ENCODE assay signal across 17 cellular contexts in genomic region chr11:17798716-17799115, GRCh38.
DNase-seq lines count a peak whose midpoint lies in the region; ATAC-seq and TF ChIP-seq lines count a peak whose summit lies in the region.
"Had no signal": no experiment of that assay in that cellular context is flagged by ENCODE, and none has a peak within 500 bp of the region (broad histone marks: within the 10 kb centered on the region; RNA-seq: fewer than 3 reads in every experiment).

No MANE protein-coding gene starts in this region.

- no peaks in the 10 kb centered on the region for H3K27me3 ChIP-seq in spleen (replicated peaks in 1 of 7)

- no peak for TF ChIP-seq POLR2A in spleen (IDR thresholded peaks at IDR 0.05)

- H3K4me3 ChIP-seq in spleen: no peak overlapping the region
- H3K4me3 ChIP-seq: K562, PC-9 had no signal

- ATAC-seq in Right ventricle myocardium inferior (peak; percentile 79), Right ventricle myocardium superior (ENCODE audit: poor library complexity) (peak; percentile 87), HG03097 (IDR thresholded peaks at IDR 0.05; ENCODE audit: low FRiP score, unreplicated experiment) (no peak), GM19397 (IDR thresholded peaks at IDR 0.05; ENCODE audit: unreplicated experiment) (no peak)
- ATAC-seq: CD8-positive, alpha-beta T cell; K562 had no signal

- no peak for TF ChIP-seq CTCF in spleen (IDR thresholded peaks at IDR 0.05 in 8 of 11, conservative IDR thresholded peaks at IDR 0.05 in 3 of 11)

- no peaks in the 10 kb centered on the region for H3K9me3 ChIP-seq in spleen

- no peaks in the 10 kb centered on the region for H3K4me1 ChIP-seq in spleen

- no peak overlapping the region for H3K27ac ChIP-seq in spleen
- H3K27ac ChIP-seq: PC-9 had no signal

- 91 to 99% (median 95%) methylated on average over 3 of the region's 3 CpGs for WGBS in spleen, 5 donors

- intact Hi-C loops in Right ventricle myocardium inferior (cut with DNase I) (no loop called here), cardiac septum (cut with DNase I) (no loop called here), Right ventricle myocardium superior (cut with DNase I) (no loop called here), spleen (cut with DNase I; ENCODE audit: low total_unique reads) (no loop called here)

- DNase-seq in Right ventricle myocardium inferior (ENCODE audit: missing footprints): no peak
- DNase-seq in cardiac septum (ENCODE audit: low spot score): no peak
- no peak for DNase-seq in Right ventricle myocardium superior
- DNase-seq in mesenteric fat pad (ENCODE audit: low spot score): peak; percentile 41
- no peak for DNase-seq in spleen
- no peak for DNase-seq in activated CD8-positive, alpha-beta memory T cell treated with anti-CD3 and anti-CD28 coated beads, Interleukin-2, amount 50 U/mL, for 48 hours
- DNase-seq: CD8-positive, alpha-beta T cell; H9; NCI-H1436; NCI-H2029; NCI-H2171; NCI-H446 treated with DMSO at 0.1 percent for 48 hours; NCI-H774; PC-9 had no signal

- H3K36me3 ChIP-seq in spleen: peaks cover 0 to 27% (median 0%) of the 10 kb centered on the region in 6 donors

Comparison
In these comparisons a context has a peak if more than half of its experiments do, and no peak if none do; other contexts are left out.
1. ATAC-seq: peak in Right ventricle myocardium inferior (single experiment) and Right ventricle myocardium superior (single experiment); none in HG03097 (single experiment) and GM19397 (single experiment).